10 cellular contexts compared by ENCODE assay signal in the genomic region with DNA sequence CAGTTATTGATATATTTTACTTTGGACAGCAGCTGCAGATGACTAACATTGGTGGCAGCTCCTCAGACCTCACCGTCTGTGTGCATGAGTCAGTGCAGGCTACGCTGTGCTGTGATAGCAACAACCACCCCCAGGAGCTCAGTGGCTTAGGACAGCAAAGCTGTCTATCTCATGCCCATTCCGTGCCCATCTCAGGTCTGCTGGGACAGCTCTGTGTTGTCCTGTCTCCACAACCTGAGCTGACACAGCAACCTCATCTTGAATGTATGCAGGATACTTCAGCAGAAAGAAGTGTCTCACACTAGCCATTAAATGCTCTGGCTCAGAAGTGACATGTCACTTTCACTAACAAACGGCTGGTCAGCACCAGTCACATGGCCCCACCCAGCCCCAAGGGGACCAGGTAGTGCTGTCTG. TPM values are rescaled to one million over a fixed set of nuclear protein-coding genes. Genes with fewer than 3 reads are reported as not detected.
A peak's percentile ranks its signal among the peaks of the same experiment; 100 is the strongest.
DNase-seq lines count a peak whose midpoint lies in the region; ATAC-seq and TF ChIP-seq lines count a peak whose summit lies in the region.
"Had no signal": no experiment of that assay in that cellular context is flagged by ENCODE, and none has a peak within 500 bp of the region (broad histone marks: within the 10 kb centered on the region; RNA-seq: fewer than 3 reads in every experiment).

No MANE protein-coding gene starts in this region.

- 50% methylated on average over 4 of the region's 4 CpGs for WGBS in prostate gland

- no peaks in the 10 kb centered on the region for H3K9me3 ChIP-seq in neural progenitor cell (ENCODE audit: low read depth)
- no peaks in the 10 kb centered on the region for H3K9me3 ChIP-seq in prostate gland

- H3K9ac ChIP-seq in neural progenitor cell = no peak overlapping the region

- H3K27me3 Mint-ChIP-seq in neural progenitor cell (ENCODE audit: insufficient read depth, low read depth) = peaks cover 12% of the 10 kb centered on the region

- no peak overlapping the region for H3K27ac ChIP-seq in neural progenitor cell
- no peak overlapping the region for H3K27ac ChIP-seq in prostate gland
- H3K27ac ChIP-seq: SK-N-MC had no signal

- intact Hi-C loops in prostate gland (cut with DNase I) (no loop called here), left colon (cut with DNase I, micrococcal nuclease) (no loop called here)

- H4K20me1 ChIP-seq in neural progenitor cell (ENCODE audit: low read depth) = no peaks in the 10 kb centered on the region

- H2AFZ ChIP-seq in neural progenitor cell (replicated peaks) = no peak overlapping the region

- H3K79me2 ChIP-seq in neural progenitor cell (ENCODE audit: low read depth) = no peaks in the 10 kb centered on the region

- no peak for ATAC-seq in GM21825 (IDR thresholded peaks at IDR 0.05; ENCODE audit: unreplicated experiment)
- no peak for ATAC-seq in left colon

- H3F3A ChIP-seq in neural progenitor cell (ENCODE audit: low read depth) = no peaks in the 10 kb centered on the region

- peak overlapping the region; percentile 72 for H3K27ac Mint-ChIP-seq in neural progenitor cell

- H3K36me3 ChIP-seq in neural progenitor cell (no peaks in the 10 kb centered on the region), prostate gland (no peaks in the 10 kb centered on the region)

- no peak overlapping the region for H3K4me2 ChIP-seq in neural progenitor cell

- H3K4me3 ChIP-seq in cardiac fibroblast (replicated peaks in 1 of 2; ENCODE audit: low read depth in 2 of 2, low read length in 2 of 2) = peak overlapping the region in 1 of 2 donors; percentile 2
- H3K4me3 ChIP-seq in neural progenitor cell = no peak overlapping the region
- H3K4me3 ChIP-seq in prostate gland = no peak overlapping the region
- H3K4me3 ChIP-seq: SK-N-MC had no signal

- DNase-seq in Daoy (ENCODE audit: low read depth) = peak; percentile 90
- peak; percentile 56 for DNase-seq in MV-4-11 (lab: John Stamatoyannopoulos, UW)
- DNase-seq in cardiac fibroblast (ENCODE audit: low read depth in 2 of 2) = peak; percentile 73 to 93
- DNase-seq in neural progenitor cell (ENCODE audit: low spot score) = no peak
- DNase-seq in prostate gland (ENCODE audit: low spot score) = no peak
- no peak for DNase-seq in left colon
- no peak for DNase-seq in T-helper 1 cell
- DNase-seq: H7 had no signal

- H3K4me1 ChIP-seq in neural progenitor cell = no peaks in the 10 kb centered on the region
- H3K4me1 ChIP-seq in prostate gland (replicated peaks) = no peaks in the 10 kb centered on the region

- TF ChIP-seq POLR2A in prostate gland (IDR thresholded peaks at IDR 0.05) = no peak

- H3K4me1 Mint-ChIP-seq in neural progenitor cell = peaks cover 16% of the 10 kb centered on the region

- no peaks in the 10 kb centered on the region for H3K9me3 Mint-ChIP-seq in neural progenitor cell

- H3K4me3 Mint-ChIP-seq in neural progenitor cell = no peak overlapping the region

- H3K36me3 Mint-ChIP-seq in neural progenitor cell = no peaks in the 10 kb centered on the region

- H3K27me3 ChIP-seq in neural progenitor cell = no peaks in the 10 kb centered on the region
- no peaks in the 10 kb centered on the region for H3K27me3 ChIP-seq in prostate gland (replicated peaks; ENCODE audit: insufficient read depth)

- no peak for TF ChIP-seq CTCF in cardiac fibroblast (IDR thresholded peaks at IDR 0.05; ENCODE audit: low read depth, low read length)
- no peak for TF ChIP-seq CTCF in neural progenitor cell (IDR thresholded peaks at IDR 0.05)
- TF ChIP-seq CTCF in prostate gland (IDR thresholded peaks at IDR 0.05) = no peak

RNA-seq across cellular contexts. Expression of a gene that starts 47.7 kb away (rescaled TPM):
- total RNA-seq in Daoy (2014; rRNA removed; shearing (Covaris generic)) = not detected in 2 replicates
- total RNA-seq in neural progenitor cell (ENCODE audit: low replicate concordance) (not detected in 2 replicates), prostate gland (1 to 10 TPM in 1 of 2 donors, not detected in 1; 1.9 TPM), left colon (not detected)
- total RNA-seq: H7 had no signal

Comparison
In these comparisons a context has a peak if more than half of its experiments do, and no peak if none do; other contexts are left out.
1. DNase-seq: peak in Daoy (single experiment), MV-4-11 (single experiment) and cardiac fibroblast (2 of 2); none in neural progenitor cell (single experiment), prostate gland (single experiment), left colon (0 of 2) and T-helper 1 cell (0 of 5).